In genomic region chr5:133703935-133704334, GRCh38 we compare ENCODE assay signal across 16 cellular contexts.
DNase-seq lines count a peak whose midpoint lies in the region; ATAC-seq and TF ChIP-seq lines count a peak whose summit lies in the region.
"Had no signal": no experiment of that assay in that cellular context is flagged by ENCODE, and none has a peak within 500 bp of the region (broad histone marks: within the 10 kb centered on the region; RNA-seq: fewer than 3 reads in every experiment).

No MANE protein-coding gene starts in this region.

- H3F3A ChIP-seq in SK-N-SH (replicated peaks; ENCODE audit: insufficient read depth) (no peaks in the 10 kb centered on the region), neural cell (ENCODE audit: insufficient read depth, low read length, poor library complexity, severe bottlenecking) (no peaks in the 10 kb centered on the region)

- H2AFZ ChIP-seq in SK-N-SH (ENCODE audit: low read depth), result no peak overlapping the region
- H2AFZ ChIP-seq in neural cell (ENCODE audit: low read depth, low read length), result no peak overlapping the region

- no peak overlapping the region for H3K4me2 ChIP-seq in SK-N-SH
- H3K4me2 ChIP-seq in neural cell (ENCODE audit: low read length), result no peak overlapping the region
- H3K4me2 ChIP-seq: A549; BLaER1 treated with 17β-estradiol and CSF1 and Interleukin-3, amounts not matched to agents 10 nM and 100 nM had no signal

- H3K27ac ChIP-seq in SK-N-SH (ENCODE audit: low read depth in 2 of 2, low read length in 1 of 2) (peak overlapping the region in 1 of 2 experiments; percentile 94; a peak in 2 of 4 replicates), neural cell (ENCODE audit: low read length) (peak overlapping the region; percentile 60)
- H3K27ac ChIP-seq: 22Rv1; A549; BLaER1 treated with 17β-estradiol and CSF1 and Interleukin-3, amounts not matched to agents 10 nM and 100 nM; C4-2B had no signal

- H3K79me2 ChIP-seq in SK-N-SH (ENCODE audit: insufficient read depth) (no peaks in the 10 kb centered on the region), neural cell (replicated peaks; ENCODE audit: insufficient read depth, low read length) (no peaks in the 10 kb centered on the region)

- POLR2A ChIA-PET in SK-N-SH (lab: Yijun Ruan, JAX), result interaction anchor here (0.6 to 1.7 kb wide), 4 partner anchors 9 to 1204 kb away, joined by 3 to 5 read pairs (median 4); no protein-coding TSS in a partner anchor

- DNase-seq in SK-N-SH, result peak; percentile 41
- DNase-seq in activated effector memory CD4-positive, alpha-beta T cell treated with Interleukin-2 at 50 U/mL for 16 hours, result no peak
- DNase-seq in stimulated activated CD4-positive, alpha-beta T cell treated with anti-CD3 and anti-CD28 coated beads, Interleukin-4, amount 100 ng/mL, for 24 hours, result no peak
- DNase-seq: AML-193; Calu3; CD4-positive, alpha-beta T cell; CD8-positive, alpha-beta T cell; DMS79 treated with DMSO at 0.1 percent for 48 hours; GF-D8 had no signal

- CTCF ChIA-PET in SK-N-SH (lab: Yijun Ruan, JAX), result interaction anchor here (0.9 to 4.7 kb wide), 9 partner anchors 10 to 456 kb away, joined by 3 to 37 read pairs (median 3); partner anchors contain the start of gene FSTL4

- H3K4me1 ChIP-seq in SK-N-SH (ENCODE audit: control insufficient read depth in 1 of 2, insufficient read depth in 2 of 2, low read depth in 1 of 2, low read length in 1 of 2), result peaks cover 0 to 65% of the 10 kb centered on the region in 2 experiments; a peak in 2 of 4 replicates
- H3K4me1 ChIP-seq: A549; BLaER1 treated with 17β-estradiol and CSF1 and Interleukin-3, amounts not matched to agents 10 nM and 100 nM; Caco-2 had no signal

- no peak for TF ChIP-seq CTCF in SK-N-SH (IDR thresholded peaks at IDR 0.05)
- TF ChIP-seq CTCF in neural cell (IDR thresholded peaks at IDR 0.05; ENCODE audit: poor library complexity, severe bottlenecking), result no peak

- ATAC-seq in SK-N-SH treated with all-trans-retinoic acid at 6 μM for 48 hours, result no peak
- ATAC-seq: A549; CD8-positive, alpha-beta T cell had no signal

- H3K9me3 ChIP-seq in SK-N-SH, result no peaks in the 10 kb centered on the region
- no peaks in the 10 kb centered on the region for H3K9me3 ChIP-seq in neural cell (ENCODE audit: low read length)
- H3K9me3 ChIP-seq: A549; BLaER1 treated with 17β-estradiol and CSF1 and Interleukin-3, amounts not matched to agents 10 nM and 100 nM; Caco-2 had no signal

- WGBS in SK-N-SH (ENCODE audit: low lambda C conversion rate), result 13% methylated on average over 1 of the region's 1 CpG

- H3K9me2 ChIP-seq in SK-N-SH, result no peaks in the 10 kb centered on the region
- H3K9me2 ChIP-seq in neural cell (ENCODE audit: insufficient read depth, low read length), result no peaks in the 10 kb centered on the region

- H3K4me3 ChIP-seq in SK-N-SH (ENCODE audit: low read depth in 2 of 2, low read length in 1 of 2) (no peak overlapping the region), neural cell (ENCODE audit: low read length) (no peak overlapping the region)
- H3K4me3 ChIP-seq: A549; BLaER1 treated with 17β-estradiol and CSF1 and Interleukin-3, amounts not matched to agents 10 nM and 100 nM had no signal

- no peak overlapping the region for H3K9ac ChIP-seq in SK-N-SH
- no peak overlapping the region for H3K9ac ChIP-seq in neural cell (ENCODE audit: low read length)
- H3K9ac ChIP-seq: BLaER1 treated with 17β-estradiol and CSF1 and Interleukin-3, amounts not matched to agents 10 nM and 100 nM had no signal

- H3K36me3 ChIP-seq in SK-N-SH (replicated peaks in 1 of 2; ENCODE audit: control insufficient read depth in 1 of 2, insufficient read depth in 2 of 2, low read length in 1 of 2), result no peaks in the 10 kb centered on the region
- H3K36me3 ChIP-seq in neural cell (ENCODE audit: insufficient read depth, low read length), result no peaks in the 10 kb centered on the region
- H3K36me3 ChIP-seq: BLaER1 treated with 17β-estradiol and CSF1 and Interleukin-3, amounts not matched to agents 10 nM and 100 nM had no signal

- H4K20me1 ChIP-seq in SK-N-SH (ENCODE audit: insufficient read depth), result no peaks in the 10 kb centered on the region
- no peaks in the 10 kb centered on the region for H4K20me1 ChIP-seq in neural cell (ENCODE audit: insufficient read depth)
- H4K20me1 ChIP-seq: BLaER1 treated with 17β-estradiol and CSF1 and Interleukin-3, amounts not matched to agents 10 nM and 100 nM had no signal

- H3K27me3 ChIP-seq in SK-N-SH (ENCODE audit: insufficient read depth) (no peaks in the 10 kb centered on the region), neural cell (ENCODE audit: insufficient read depth, low read depth, low read length) (no peaks in the 10 kb centered on the region)
- H3K27me3 ChIP-seq: BLaER1 treated with 17β-estradiol and CSF1 and Interleukin-3, amounts not matched to agents 10 nM and 100 nM had no signal

- TF ChIP-seq EP300 in SK-N-SH (IDR thresholded peaks at IDR 0.05; ENCODE audit: borderline replicate concordance in 1 of 2, low read depth in 1 of 2, low read length in 1 of 2) (peak in 1 of 2 experiments; percentile 92; a peak in 2 of 4 replicates), neural cell (conservative IDR thresholded peaks at IDR 0.05; ENCODE audit: poor library complexity, severe bottlenecking) (no peak)

- TF ChIP-seq RAD21 in SK-N-SH (IDR thresholded peaks at IDR 0.05; ENCODE audit: low read length), result no peak
- TF ChIP-seq RAD21 in neural cell (conservative IDR thresholded peaks at IDR 0.05), result no peak

TF ChIP-seq in SK-N-SH, 30 proteins besides CTCF, POLR2A, EP300 and RAD21 (continues in another document):
- peak; percentile 88; the same call in 1 of the 2 replicates for TF ChIP-seq RCOR1 (IDR thresholded peaks at IDR 0.05; ENCODE audit: low read length)
- TF ChIP-seq TAF1 (IDR thresholded peaks at IDR 0.05; ENCODE audit: borderline replicate concordance, low read depth, low read length), result no peak
- TF ChIP-seq, protein P1, sequence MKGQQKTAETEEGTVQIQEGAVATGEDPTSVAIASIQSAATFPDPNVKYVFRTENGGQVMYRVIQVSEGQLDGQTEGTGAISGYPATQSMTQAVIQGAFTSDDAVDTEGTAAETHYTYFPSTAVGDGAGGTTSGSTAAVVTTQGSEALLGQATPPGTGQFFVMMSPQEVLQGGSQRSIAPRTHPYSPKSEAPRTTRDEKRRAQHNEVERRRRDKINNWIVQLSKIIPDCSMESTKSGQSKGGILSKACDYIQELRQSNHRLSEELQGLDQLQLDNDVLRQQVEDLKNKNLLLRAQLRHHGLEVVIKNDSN (IDR thresholded peaks at IDR 0.05; ENCODE audit: borderline replicate concordance, low read depth), result no peak
- peak; percentile 43; the same call in 1 of the 2 replicates for TF ChIP-seq FOXJ3 (CRISPR knock-in tag; IDR thresholded peaks at IDR 0.05)
- TF ChIP-seq FOSL2 (IDR thresholded peaks at IDR 0.05; ENCODE audit: borderline replicate concordance, low read depth), result no peak
- TF ChIP-seq FOXM1 (IDR thresholded peaks at IDR 0.05; ENCODE audit: low read depth), result no peak
- TF ChIP-seq CHD2 (IDR thresholded peaks at IDR 0.05; ENCODE audit: low read length, partially characterized antibody), result peak; percentile 53

TF ChIP-seq in SK-N-SH treated with all-trans-retinoic acid at 6 μM for 48 hours, 23 proteins besides CTCF, POLR2A, EP300 and RAD21:
- TF ChIP-seq PPARA (CRISPR knock-in tag; IDR thresholded peaks at IDR 0.05; ENCODE audit: borderline replicate concordance), result no peak
- TF ChIP-seq ESRRG (CRISPR knock-in tag; IDR thresholded peaks at IDR 0.05), result no peak
- no peak for TF ChIP-seq ZC3H10 (CRISPR knock-in tag; IDR thresholded peaks at IDR 0.05)
- no peak for TF ChIP-seq TCF4 (CRISPR knock-in tag; IDR thresholded peaks at IDR 0.05; ENCODE audit: borderline replicate concordance)
- no peak for TF ChIP-seq ZNF8 (CRISPR knock-in tag; IDR thresholded peaks at IDR 0.05)
TF ChIP-seq in SK-N-SH treated with all-trans-retinoic acid at 6 μM for 48 hours: peak in this region for 0.

TF ChIP-seq in neural cell, 6 proteins besides CTCF, POLR2A, EP300 and RAD21:
- no peak for TF ChIP-seq EZH2 (IDR thresholded peaks at IDR 0.05; ENCODE audit: borderline replicate concordance, insufficient read depth, low read length, poor library complexity, severe bottlenecking)
- TF ChIP-seq, protein P2, sequence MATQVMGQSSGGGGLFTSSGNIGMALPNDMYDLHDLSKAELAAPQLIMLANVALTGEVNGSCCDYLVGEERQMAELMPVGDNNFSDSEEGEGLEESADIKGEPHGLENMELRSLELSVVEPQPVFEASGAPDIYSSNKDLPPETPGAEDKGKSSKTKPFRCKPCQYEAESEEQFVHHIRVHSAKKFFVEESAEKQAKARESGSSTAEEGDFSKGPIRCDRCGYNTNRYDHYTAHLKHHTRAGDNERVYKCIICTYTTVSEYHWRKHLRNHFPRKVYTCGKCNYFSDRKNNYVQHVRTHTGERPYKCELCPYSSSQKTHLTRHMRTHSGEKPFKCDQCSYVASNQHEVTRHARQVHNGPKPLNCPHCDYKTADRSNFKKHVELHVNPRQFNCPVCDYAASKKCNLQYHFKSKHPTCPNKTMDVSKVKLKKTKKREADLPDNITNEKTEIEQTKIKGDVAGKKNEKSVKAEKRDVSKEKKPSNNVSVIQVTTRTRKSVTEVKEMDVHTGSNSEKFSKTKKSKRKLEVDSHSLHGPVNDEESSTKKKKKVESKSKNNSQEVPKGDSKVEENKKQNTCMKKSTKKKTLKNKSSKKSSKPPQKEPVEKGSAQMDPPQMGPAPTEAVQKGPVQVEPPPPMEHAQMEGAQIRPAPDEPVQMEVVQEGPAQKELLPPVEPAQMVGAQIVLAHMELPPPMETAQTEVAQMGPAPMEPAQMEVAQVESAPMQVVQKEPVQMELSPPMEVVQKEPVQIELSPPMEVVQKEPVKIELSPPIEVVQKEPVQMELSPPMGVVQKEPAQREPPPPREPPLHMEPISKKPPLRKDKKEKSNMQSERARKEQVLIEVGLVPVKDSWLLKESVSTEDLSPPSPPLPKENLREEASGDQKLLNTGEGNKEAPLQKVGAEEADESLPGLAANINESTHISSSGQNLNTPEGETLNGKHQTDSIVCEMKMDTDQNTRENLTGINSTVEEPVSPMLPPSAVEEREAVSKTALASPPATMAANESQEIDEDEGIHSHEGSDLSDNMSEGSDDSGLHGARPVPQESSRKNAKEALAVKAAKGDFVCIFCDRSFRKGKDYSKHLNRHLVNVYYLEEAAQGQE (IDR thresholded peaks at IDR 0.05; ENCODE audit: borderline replicate concordance), result no peak
